9 cellular contexts compared by ENCODE assay signal in the genomic region with DNA sequence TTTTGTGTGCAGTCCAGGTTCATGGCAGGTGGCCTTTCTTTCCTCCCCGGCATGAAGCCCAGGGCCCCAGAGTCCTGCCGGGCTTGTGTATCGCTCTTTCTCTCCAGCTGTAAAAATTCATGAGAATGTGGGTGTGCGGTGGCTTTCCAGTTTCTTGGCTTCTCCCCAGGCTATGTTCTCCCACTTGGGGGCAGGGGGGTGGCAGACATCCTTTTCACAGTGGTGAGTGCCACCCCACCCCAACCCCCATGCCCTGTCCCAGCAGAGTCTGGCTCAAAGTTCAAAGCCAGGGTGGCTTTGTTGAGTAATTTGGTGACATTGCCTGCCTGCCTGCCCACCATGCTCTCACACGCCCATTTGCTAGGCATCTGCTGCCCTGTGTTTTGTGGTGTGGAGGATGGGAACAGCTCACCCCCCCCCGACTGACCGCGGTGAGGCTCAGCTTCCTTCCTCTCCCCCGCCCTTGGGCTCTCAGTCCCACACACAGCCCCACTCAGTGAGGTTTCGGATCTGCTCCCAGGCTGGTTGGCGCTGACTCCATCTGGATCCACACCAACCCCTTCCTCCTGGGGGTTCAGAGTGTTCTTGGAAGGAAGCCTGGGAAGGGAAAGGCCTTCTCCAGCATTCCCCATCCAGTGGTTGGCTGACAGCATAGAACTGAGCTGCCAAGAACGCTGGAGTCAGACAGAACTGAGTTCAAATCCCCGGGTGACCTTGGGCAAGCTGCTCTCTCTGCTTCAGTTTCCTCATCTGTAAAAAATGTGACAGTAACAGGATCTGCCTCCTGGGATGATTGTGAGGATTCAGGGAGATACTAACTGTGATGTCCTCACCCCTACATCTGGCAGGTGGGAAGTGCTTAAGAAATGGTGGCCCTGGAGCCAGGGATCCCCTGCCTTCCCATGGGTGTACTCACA. TPM values are rescaled to one million over a fixed set of nuclear protein-coding genes. Genes with fewer than 3 reads are reported as not detected.
DNase-seq lines count a peak whose midpoint lies in the region; ATAC-seq and TF ChIP-seq lines count a peak whose summit lies in the region.
"Had no signal": no experiment of that assay in that cellular context is flagged by ENCODE, and none has a peak within 500 bp of the region (broad histone marks: within the 10 kb centered on the region; RNA-seq: fewer than 3 reads in every experiment).

No MANE protein-coding gene starts in this region.

- no peaks in the 10 kb centered on the region for H3K27me3 ChIP-seq in BLaER1

- peak overlapping the region; percentile 79 for H3K4me3 Mint-ChIP-seq in activated B cell treated with CpG ODN at 0.5 μM for 24 hours

- H3K36me3 Mint-ChIP-seq in activated B cell treated with CpG ODN at 0.5 μM for 24 hours (ENCODE audit: low read depth): peaks cover 7% of the 10 kb centered on the region

- H3K4me3 ChIP-seq in BLaER1: peak overlapping the region; percentile 50

- H3K4me2 ChIP-seq in BLaER1: peak overlapping the region; percentile 93
- H3K4me2 ChIP-seq: KMS-11 had no signal

- intact Hi-C loops in activated B cell treated with CpG ODN at 0.5 μM for 24 hours (cut with micrococcal nuclease): loop anchor here (1.0 kb wide), 3 partner anchors 9 to 39 kb away; no protein-coding TSS in a partner anchor

- peak; percentile 62 for ATAC-seq in GM19351 (IDR thresholded peaks at IDR 0.05; ENCODE audit: unreplicated experiment)
- peak; percentile 27 for ATAC-seq in HG03565 (IDR thresholded peaks at IDR 0.05; ENCODE audit: unreplicated experiment)
- peak; percentile 35 for ATAC-seq in activated B cell treated with CpG ODN at 0.5 μM for 24 hours (ENCODE audit: low read depth)
- ATAC-seq in omental fat pad (ENCODE audit: low FRiP score): peak; percentile 93

- H3K27ac ChIP-seq in BLaER1: peak overlapping the region; percentile 85
- H3K27ac ChIP-seq: KMS-11 had no signal

- CTCF ChIA-PET in activated B cell treated with CpG ODN at 0.5 μM for 24 hours (lab: Charles Lee): interaction anchor here (1.3 to 1.5 kb wide), 4 partner anchors 11 to 69 kb away, joined by 3 to 8 read pairs (median 5); a partner anchor contains a TSS

- 0 out of 2 replicates have a peak, but pooled peaks cover 6% of the 10 kb centered on the region for H3K36me3 ChIP-seq in BLaER1

- peak; percentile 20 for DNase-seq in activated B cell treated with CpG ODN at 0.5 μM for 24 hours
- DNase-seq in germinal center (ENCODE audit: low spot score): peak; percentile 36
- DNase-seq in omental fat pad (ENCODE audit: low spot score): peak; percentile 50
- DNase-seq in activated gamma-delta T cell treated with Interleukin-2 at 50 U/mL for 16 hours: no peak
- no peak for DNase-seq in HT-29 (ENCODE audit: low spot score)

- no peaks in the 10 kb centered on the region for H3K9me3 Mint-ChIP-seq in activated B cell treated with CpG ODN at 0.5 μM for 24 hours

- no peak for TF ChIP-seq CTCF in activated B cell treated with CpG ODN at 0.5 μM for 24 hours (IDR thresholded peaks at IDR 0.05)
- TF ChIP-seq CTCF in omental fat pad (IDR thresholded peaks at IDR 0.05): no peak

- peak overlapping the region; percentile 87 for H3K27ac Mint-ChIP-seq in activated B cell treated with CpG ODN at 0.5 μM for 24 hours

- H3K27me3 Mint-ChIP-seq in activated B cell treated with CpG ODN at 0.5 μM for 24 hours: no peaks in the 10 kb centered on the region

- H3K9ac ChIP-seq in BLaER1: peak overlapping the region; percentile 68
- H3K9ac ChIP-seq: KMS-11 had no signal

- peaks cover 71% of the 10 kb centered on the region for H3K4me1 Mint-ChIP-seq in activated B cell treated with CpG ODN at 0.5 μM for 24 hours

- H3K9me3 ChIP-seq in BLaER1: no peaks in the 10 kb centered on the region

- H3K4me1 ChIP-seq in BLaER1: peaks cover 83% of the 10 kb centered on the region

- H4K20me1 ChIP-seq in BLaER1: no peaks in the 10 kb centered on the region

- POLR2A ChIA-PET in activated B cell treated with CpG ODN at 0.5 μM for 24 hours (lab: Charles Lee): interaction anchor here (0.7 to 1.7 kb wide), 7 partner anchors 9 to 32 kb away, joined by 3 to 7 read pairs (median 3); no protein-coding TSS in a partner anchor

RNA-seq across cellular contexts. Expression of a gene that starts 36.1 kb away (rescaled TPM):
- total RNA-seq in activated B cell treated with CpG ODN at 0.5 μM for 24 hours: 65.0 and 67.4 TPM in 2 replicates
- 100 to 1,000 TPM in 2 of 4 donors, 10 to 100 TPM in 2; 59.0 to 210 (median 80.4) TPM for total RNA-seq in omental fat pad
- total RNA-seq in HT-29 (2014; rRNA removed; shearing (Covaris generic)): 8.1 and 15.2 TPM in 2 replicates

RNA-seq across cellular contexts. Expression of a gene that starts 38.2 kb away (rescaled TPM):
- not detected in 2 replicates for total RNA-seq in activated B cell treated with CpG ODN at 0.5 μM for 24 hours
- total RNA-seq in omental fat pad: 1 to 10 TPM in 1 of 4 donors, under 1 TPM in 3; 0.48 to 5.5 (median 0.86) TPM
- 3.4 and 4.1 TPM in 2 replicates for total RNA-seq in HT-29 (2014; rRNA removed; shearing (Covaris generic))

Comparison
In these comparisons a context has a peak if more than half of its experiments do, and no peak if none do; other contexts are left out.
1. ATAC-seq: peak in every context shown above with its lines; median percentile 93 in omental fat pad; 62 in GM19351; 35 in activated B cell treated with CpG ODN at 0.5 μM for 24 hours; 27 in HG03565.
2. DNase-seq: peak in activated B cell treated with CpG ODN at 0.5 μM for 24 hours (single experiment), germinal center (single experiment) and omental fat pad (single experiment); none in activated gamma-delta T cell treated with Interleukin-2 at 50 U/mL for 16 hours (single experiment) and HT-29 (single experiment).